In genomic region chr9:14228602-14229001, GRCh38 we compare ENCODE assay signal across 23 cellular contexts.
DNase-seq lines count a peak whose midpoint lies in the region; FAIRE-seq and TF ChIP-seq lines count a peak whose summit lies in the region.
"Had no signal": no experiment of that assay in that cellular context is flagged by ENCODE, and none has a peak within 500 bp of the region (broad histone marks: within the 10 kb centered on the region; RNA-seq: fewer than 3 reads in every experiment).

No MANE protein-coding gene starts in this region.

- H3K9ac ChIP-seq in Loucy (ENCODE audit: low read depth, low read length, poor library complexity, severe bottlenecking) (no peak overlapping the region), kidney (ENCODE audit: low read length in 2 of 2) (no peak overlapping the region)
- H3K9ac ChIP-seq: BLaER1 treated with 17β-estradiol and CSF1 and Interleukin-3, amounts not matched to agents 10 nM and 100 nM had no signal

- no peak overlapping the region for H3K27ac Mint-ChIP-seq in activated CD4-positive, alpha-beta memory T cell treated with anti-CD3 and anti-CD28 coated beads, Interleukin-2, amount 10 ng/mL, durations not matched to agents 7 days and 5 days
- H3K27ac Mint-ChIP-seq: B cell; CD4-positive, alpha-beta T cell; CD8-positive, alpha-beta T cell had no signal

- H3K4me2 ChIP-seq in Loucy (ENCODE audit: low read depth, low read length, poor library complexity, severe bottlenecking), result peak overlapping the region; percentile 31
- H3K4me2 ChIP-seq: BLaER1 treated with 17β-estradiol and CSF1 and Interleukin-3, amounts not matched to agents 10 nM and 100 nM had no signal

- no peak overlapping the region for H2AFZ ChIP-seq in Loucy (ENCODE audit: low read length)

- H3K9me3 Mint-ChIP-seq in activated CD4-positive, alpha-beta memory T cell treated with anti-CD3 and anti-CD28 coated beads, Interleukin-2, amount 10 ng/mL, durations not matched to agents 7 days and 5 days, result no peaks in the 10 kb centered on the region
- H3K9me3 Mint-ChIP-seq: CD4-positive, alpha-beta T cell; CD8-positive, alpha-beta T cell had no signal

- peak; percentile 17 for FAIRE-seq in kidney (lab: Jason Lieb, UNC)
- FAIRE-seq: A204.1, D721Med, G401.6, GM12878, GM12892, GM18507 had no signal

- no peaks in the 10 kb centered on the region for H3K27me3 ChIP-seq in Loucy (ENCODE audit: insufficient read depth, low read length, poor library complexity, severe bottlenecking)
- H3K27me3 ChIP-seq: BLaER1 treated with 17β-estradiol and CSF1 and Interleukin-3, amounts not matched to agents 10 nM and 100 nM had no signal

- no peaks in the 10 kb centered on the region for H3K27me3 Mint-ChIP-seq in activated CD4-positive, alpha-beta memory T cell treated with anti-CD3 and anti-CD28 coated beads, Interleukin-2, amount 10 ng/mL, durations not matched to agents 7 days and 5 days
- H3K27me3 Mint-ChIP-seq: B cell; CD4-positive, alpha-beta T cell had no signal

- H3K4me3 ChIP-seq in Loucy (ENCODE audit: low read length, poor library complexity, severe bottlenecking) (no peak overlapping the region), kidney (ENCODE audit: low read length in 2 of 2) (no peak overlapping the region)
- H3K4me3 ChIP-seq: BLaER1 treated with 17β-estradiol and CSF1 and Interleukin-3, amounts not matched to agents 10 nM and 100 nM; GM12878 had no signal

- H3K9me3 ChIP-seq in Loucy (ENCODE audit: insufficient read depth, low read depth, low read length) (no peaks in the 10 kb centered on the region), kidney (ENCODE audit: control insufficient read depth in 1 of 2, low read length in 2 of 2) (no peaks in the 10 kb centered on the region)
- H3K9me3 ChIP-seq: BLaER1 treated with 17β-estradiol and CSF1 and Interleukin-3, amounts not matched to agents 10 nM and 100 nM; Caco-2 had no signal

- H3K79me2 ChIP-seq in Loucy (ENCODE audit: insufficient read depth, low read length), result no peaks in the 10 kb centered on the region

- H3K27ac ChIP-seq in kidney (ENCODE audit: low read depth in 2 of 2, low read length in 2 of 2), result no peak overlapping the region
- H3K27ac ChIP-seq: BLaER1 treated with 17β-estradiol and CSF1 and Interleukin-3, amounts not matched to agents 10 nM and 100 nM; C4-2B had no signal

- no peaks in the 10 kb centered on the region for H3F3A ChIP-seq in Loucy (ENCODE audit: low read depth)

- CTCF ChIA-PET in activated CD4-positive, alpha-beta memory T cell treated with anti-CD3 and anti-CD28 coated beads, Interleukin-2, amount 10 ng/mL, durations not matched to agents 7 days and 5 days (lab: Charles Lee), result no interaction called here

- POLR2A ChIA-PET in activated CD4-positive, alpha-beta memory T cell treated with anti-CD3 and anti-CD28 coated beads, Interleukin-2, amount 10 ng/mL, durations not matched to agents 7 days and 5 days (lab: Charles Lee), result no interaction called here

- H3K4me1 ChIP-seq in Loucy (ENCODE audit: insufficient read depth, low read length, poor library complexity, severe bottlenecking) (peaks cover 5% of the 10 kb centered on the region), kidney (ENCODE audit: control insufficient read depth in 1 of 2, insufficient read depth in 1 of 2, low read depth in 1 of 2, low read length in 2 of 2) (no peaks in the 10 kb centered on the region)
- H3K4me1 ChIP-seq: BLaER1 treated with 17β-estradiol and CSF1 and Interleukin-3, amounts not matched to agents 10 nM and 100 nM; Caco-2 had no signal

- intact Hi-C loops in kidney (cut with DNase I), result no loop called here

- no peaks in the 10 kb centered on the region for H3K4me1 Mint-ChIP-seq in activated CD4-positive, alpha-beta memory T cell treated with anti-CD3 and anti-CD28 coated beads, Interleukin-2, amount 10 ng/mL, durations not matched to agents 7 days and 5 days
- H3K4me1 Mint-ChIP-seq: B cell had no signal

- H3K36me3 ChIP-seq in Loucy (ENCODE audit: insufficient read depth, low read length) (no peaks in the 10 kb centered on the region), kidney (ENCODE audit: control insufficient read depth in 1 of 2, insufficient read depth in 2 of 2, low read length in 2 of 2) (no peaks in the 10 kb centered on the region)
- H3K36me3 ChIP-seq: BLaER1 treated with 17β-estradiol and CSF1 and Interleukin-3, amounts not matched to agents 10 nM and 100 nM had no signal

- peak; percentile 76 for DNase-seq in M059J (ENCODE audit: low read depth)
- no peak for DNase-seq in kidney
- no peak for DNase-seq in GM10266 (ENCODE audit: extremely low spot score)
- no peak for DNase-seq in activated CD4-positive, alpha-beta memory T cell treated with anti-CD3 and anti-CD28 coated beads, Interleukin-2, amount 10 ng/mL, durations not matched to agents 7 days and 5 days
- DNase-seq: 8988T; ACHN; AML-193; Caco-2; Calu3; CD4-positive, alpha-beta T cell; CD8-positive, alpha-beta T cell; DMS79 treated with DMSO at 0.1 percent for 48 hours; GF-D8 had no signal

- H3K36me3 Mint-ChIP-seq in activated CD4-positive, alpha-beta memory T cell treated with anti-CD3 and anti-CD28 coated beads, Interleukin-2, amount 10 ng/mL, durations not matched to agents 7 days and 5 days (ENCODE audit: low read depth), result no peaks in the 10 kb centered on the region
- H3K36me3 Mint-ChIP-seq: CD8-positive, alpha-beta T cell had no signal

- no peaks in the 10 kb centered on the region for H4K20me1 ChIP-seq in Loucy (ENCODE audit: insufficient read depth, low read length, poor library complexity, severe bottlenecking)
- H4K20me1 ChIP-seq: BLaER1 treated with 17β-estradiol and CSF1 and Interleukin-3, amounts not matched to agents 10 nM and 100 nM had no signal

- TF ChIP-seq CTCF in Loucy (conservative IDR thresholded peaks at IDR 0.05; ENCODE audit: low read length), result no peak
- TF ChIP-seq CTCF in kidney (IDR thresholded peaks at IDR 0.05; ENCODE audit: borderline replicate concordance, extremely low read depth, insufficient read depth), result no peak
- no peak for TF ChIP-seq CTCF in GM10266 (IDR thresholded peaks at IDR 0.05; ENCODE audit: control insufficient read depth, insufficient read depth, low read depth, missing control alignments)

- H3K9me2 ChIP-seq in Loucy (replicated peaks; ENCODE audit: low read depth, low read length), result no peaks in the 10 kb centered on the region

- H3K4me3 Mint-ChIP-seq in activated CD4-positive, alpha-beta memory T cell treated with anti-CD3 and anti-CD28 coated beads, Interleukin-2, amount 10 ng/mL, durations not matched to agents 7 days and 5 days, result no peak overlapping the region
- H3K4me3 Mint-ChIP-seq: B cell; CD4-positive, alpha-beta T cell; CD8-positive, alpha-beta T cell had no signal
